8 cellular contexts compared by ENCODE assay signal in the genomic region with DNA sequence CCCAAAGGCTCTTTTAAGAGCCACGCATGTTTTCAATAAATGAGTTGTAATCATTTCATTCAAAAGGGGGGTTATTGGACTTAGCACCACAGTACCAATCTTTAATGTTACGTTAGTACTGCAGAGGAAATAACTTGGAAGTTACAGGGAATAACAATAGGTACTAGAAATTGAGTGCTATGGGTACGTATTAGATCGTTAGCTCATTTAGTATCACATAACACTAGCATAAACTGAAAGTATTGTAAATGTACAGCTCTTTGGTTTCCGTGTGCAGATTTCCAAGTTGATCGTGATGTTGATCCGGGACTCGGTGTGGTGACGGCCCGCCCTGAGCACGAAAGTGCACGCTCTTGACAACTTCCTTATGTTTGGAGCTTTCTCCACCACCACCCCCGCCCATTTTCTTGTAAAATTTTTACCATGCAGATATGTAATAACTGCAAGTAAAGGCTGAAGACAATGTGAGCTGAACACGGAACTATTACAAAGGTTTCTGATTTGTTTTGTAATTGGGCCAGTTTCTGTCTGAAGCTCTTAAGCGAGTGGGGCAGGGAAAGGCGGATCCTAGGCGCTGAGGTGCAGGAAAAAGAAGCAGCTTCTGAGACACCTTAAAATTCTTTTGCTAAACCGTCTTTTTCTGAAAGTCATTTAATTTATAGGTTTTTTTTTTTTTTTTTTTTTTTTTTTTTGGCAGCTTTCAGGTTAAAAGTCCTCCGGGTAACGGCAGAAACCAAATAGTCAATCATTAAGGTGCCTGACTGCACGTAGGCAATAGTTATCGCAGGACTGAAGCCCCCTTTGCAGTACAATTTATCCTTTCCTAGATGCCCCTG.
DNase-seq lines count a peak whose midpoint lies in the region; ATAC-seq, FAIRE-seq and TF ChIP-seq lines count a peak whose summit lies in the region.

No MANE protein-coding gene starts in this region.

- no peak for ATAC-seq in GM21737 (IDR thresholded peaks at IDR 0.05; ENCODE audit: unreplicated experiment)

- no peak for FAIRE-seq in D721Med (lab: Jason Lieb, UNC)

- peaks cover 26% of the 10 kb centered on the region for H3K4me1 ChIP-seq in CD4-positive, alpha-beta memory T cell (ENCODE audit: insufficient read depth, low read length)

- peak overlapping the region; percentile 79 for H3K27ac ChIP-seq in CD4-positive, alpha-beta memory T cell (ENCODE audit: low read depth, low read length)

- TF ChIP-seq CTCF in D721Med (IDR thresholded peaks at IDR 0.05; ENCODE audit: insufficient read depth, missing control alignments), result no peak

- H3K4me1 Mint-ChIP-seq in CD4-positive, alpha-beta memory T cell, result peaks cover 20 to 71% (median 32%) of the 10 kb centered on the region in 4 donors
- peaks cover 44% of the 10 kb centered on the region for H3K4me1 Mint-ChIP-seq in activated naive CD8-positive, alpha-beta T cell (ENCODE audit: low read depth)

- H3K9me3 Mint-ChIP-seq in CD4-positive, alpha-beta memory T cell, result peaks cover 0 to 25% (median 0%) of the 10 kb centered on the region in 8 donors
- H3K9me3 Mint-ChIP-seq in activated naive CD8-positive, alpha-beta T cell (ENCODE audit: low read depth), result no peaks in the 10 kb centered on the region

- peak overlapping the region; percentile 73 to 95 for H3K4me3 ChIP-seq in CD4-positive, alpha-beta memory T cell (ENCODE audit: low read length in 2 of 2)

- no peaks in the 10 kb centered on the region for H3K36me3 ChIP-seq in CD4-positive, alpha-beta memory T cell (ENCODE audit: insufficient read depth, low read length)

- H3K9me3 ChIP-seq in CD4-positive, alpha-beta memory T cell (ENCODE audit: control insufficient read depth in 1 of 2, low read length in 2 of 2), result no peaks in the 10 kb centered on the region

- H3K36me3 Mint-ChIP-seq in CD4-positive, alpha-beta memory T cell, result peaks cover 0 to 28% of the 10 kb centered on the region in 2 donors
- H3K36me3 Mint-ChIP-seq in activated naive CD8-positive, alpha-beta T cell, result peaks cover 2% of the 10 kb centered on the region

- H3K27me3 ChIP-seq in CD4-positive, alpha-beta memory T cell (ENCODE audit: insufficient read depth, low read length), result no peaks in the 10 kb centered on the region

- H3K27me3 Mint-ChIP-seq in CD4-positive, alpha-beta memory T cell, result no peaks in the 10 kb centered on the region
- no peaks in the 10 kb centered on the region for H3K27me3 Mint-ChIP-seq in activated naive CD8-positive, alpha-beta T cell

- CTCF ChIA-PET in CD4-positive, alpha-beta memory T cell (lab: Charles Lee; ENCODE audit: partially characterized antibody), result interaction anchor here (0.7 to 5.4 kb wide), 21 partner anchors 9 to 377 kb away, joined by 3 to 59 read pairs (median 5); a partner anchor contains a TSS

- intact Hi-C loops in CD4-positive, alpha-beta memory T cell (cut with micrococcal nuclease), result loop anchor here (1.0 to 2.0 kb wide), 8 partner anchors 14 to 1735 kb away; a partner anchor contains a TSS
- intact Hi-C loops in cardiac septum (cut with DNase I) (loop anchor here (2.0 to 10.0 kb wide), 4 partner anchors 14 to 1679 kb away; a partner anchor contains a TSS), posterior vena cava (cut with DNase I) (no loop called here)

- H3K4me3 Mint-ChIP-seq in CD4-positive, alpha-beta memory T cell, result peak overlapping the region; percentile 88 to 99 (median 96)
- peak overlapping the region; percentile 90 for H3K4me3 Mint-ChIP-seq in activated naive CD8-positive, alpha-beta T cell

- peak; percentile 71 to 87 (median 81) for DNase-seq in CD4-positive, alpha-beta memory T cell
- peak; percentile 83 for DNase-seq in HT-29 (ENCODE audit: low spot score)
- DNase-seq in SIG-M5 (lab: John Stamatoyannopoulos, UW), result peak; percentile 73
- DNase-seq in cardiac septum (ENCODE audit: low spot score), result peak; percentile 80
- peak; percentile 91 for DNase-seq in posterior vena cava (ENCODE audit: low spot score)
- DNase-seq in D721Med (ENCODE audit: insufficient read length, low spot score), result no peak

- POLR2A ChIA-PET in CD4-positive, alpha-beta memory T cell (lab: Charles Lee; ENCODE audit: partially characterized antibody), result interaction anchor here (0.9 to 27.3 kb wide), 54 partner anchors 11 to 1734 kb away, joined by 3 to 2775 read pairs (median 20); a partner anchor contains a TSS

- peak overlapping the region; percentile 91 to 98 (median 95) for H3K27ac Mint-ChIP-seq in CD4-positive, alpha-beta memory T cell
- peak overlapping the region; percentile 90 for H3K27ac Mint-ChIP-seq in activated naive CD8-positive, alpha-beta T cell

Comparison
In these comparisons a context has a peak if more than half of its experiments do, and no peak if none do; other contexts are left out.
1. intact Hi-C loops: an anchor here in CD4-positive, alpha-beta memory T cell (1.0 to 2.0 kb wide) and cardiac septum (2.0 to 10.0 kb wide); none called in posterior vena cava.